Comparison of ENCODE assay signal across 1 cellular context in genomic region chr17:75130632-75131277, GRCh38.
TF ChIP-seq lines count a peak whose summit lies in the region.

No MANE protein-coding gene starts in this region.

TF ChIP-seq in K562, 482 proteins besides CTCF, POLR2A, EP300 and RAD21 (continues in another document):
- 0 out of 2 replicates have a peak, but pooled peaks have one; percentile 3 for TF ChIP-seq CAMTA2 (CRISPR knock-in tag; conservative IDR thresholded peaks at IDR 0.05)
- TF ChIP-seq SAP30 (IDR thresholded peaks at IDR 0.05; ENCODE audit: borderline replicate concordance, insufficient read depth, low read depth, low read length, poor library complexity, severe bottlenecking) = peak; percentile 40
- TF ChIP-seq BCOR (IDR thresholded peaks at IDR 0.05) = no peak
- TF ChIP-seq, protein P1, sequence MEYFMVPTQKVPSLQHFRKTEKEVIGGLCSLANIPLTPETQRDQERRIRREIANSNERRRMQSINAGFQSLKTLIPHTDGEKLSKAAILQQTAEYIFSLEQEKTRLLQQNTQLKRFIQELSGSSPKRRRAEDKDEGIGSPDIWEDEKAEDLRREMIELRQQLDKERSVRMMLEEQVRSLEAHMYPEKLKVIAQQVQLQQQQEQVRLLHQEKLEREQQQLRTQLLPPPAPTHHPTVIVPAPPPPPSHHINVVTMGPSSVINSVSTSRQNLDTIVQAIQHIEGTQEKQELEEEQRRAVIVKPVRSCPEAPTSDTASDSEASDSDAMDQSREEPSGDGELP (CRISPR knock-in tag; IDR thresholded peaks at IDR 0.05; ENCODE audit: borderline replicate concordance) = peak; percentile 18; the same call in 1 of the 2 replicates
- no peak for TF ChIP-seq ZNF124 (CRISPR knock-in tag; IDR thresholded peaks at IDR 0.05)
- TF ChIP-seq SMC3 (conservative IDR thresholded peaks at IDR 0.05; ENCODE audit: insufficient read depth, low read depth, low read length) = peak; percentile 61
- no peak for TF ChIP-seq SMARCC2 (IDR thresholded peaks at IDR 0.05; ENCODE audit: low read depth)
- 0 out of 2 replicates have a peak, but pooled peaks have one; percentile 20 for TF ChIP-seq ESRRA (IDR thresholded peaks at IDR 0.05; ENCODE audit: borderline replicate concordance, low read depth)
- TF ChIP-seq EP400 (IDR thresholded peaks at IDR 0.05) = peak; percentile 4; the same call in 1 of the 2 replicates
- TF ChIP-seq BHLHE40 (IDR thresholded peaks at IDR 0.05; ENCODE audit: low read length) = 0 out of 2 replicates have a peak, but pooled peaks have one; percentile 12
- TF ChIP-seq MNT (conservative IDR thresholded peaks at IDR 0.05) = peak in 1 of 2 experiments; percentile 67; a peak in 3 of 4 replicates
- TF ChIP-seq, protein P2, sequence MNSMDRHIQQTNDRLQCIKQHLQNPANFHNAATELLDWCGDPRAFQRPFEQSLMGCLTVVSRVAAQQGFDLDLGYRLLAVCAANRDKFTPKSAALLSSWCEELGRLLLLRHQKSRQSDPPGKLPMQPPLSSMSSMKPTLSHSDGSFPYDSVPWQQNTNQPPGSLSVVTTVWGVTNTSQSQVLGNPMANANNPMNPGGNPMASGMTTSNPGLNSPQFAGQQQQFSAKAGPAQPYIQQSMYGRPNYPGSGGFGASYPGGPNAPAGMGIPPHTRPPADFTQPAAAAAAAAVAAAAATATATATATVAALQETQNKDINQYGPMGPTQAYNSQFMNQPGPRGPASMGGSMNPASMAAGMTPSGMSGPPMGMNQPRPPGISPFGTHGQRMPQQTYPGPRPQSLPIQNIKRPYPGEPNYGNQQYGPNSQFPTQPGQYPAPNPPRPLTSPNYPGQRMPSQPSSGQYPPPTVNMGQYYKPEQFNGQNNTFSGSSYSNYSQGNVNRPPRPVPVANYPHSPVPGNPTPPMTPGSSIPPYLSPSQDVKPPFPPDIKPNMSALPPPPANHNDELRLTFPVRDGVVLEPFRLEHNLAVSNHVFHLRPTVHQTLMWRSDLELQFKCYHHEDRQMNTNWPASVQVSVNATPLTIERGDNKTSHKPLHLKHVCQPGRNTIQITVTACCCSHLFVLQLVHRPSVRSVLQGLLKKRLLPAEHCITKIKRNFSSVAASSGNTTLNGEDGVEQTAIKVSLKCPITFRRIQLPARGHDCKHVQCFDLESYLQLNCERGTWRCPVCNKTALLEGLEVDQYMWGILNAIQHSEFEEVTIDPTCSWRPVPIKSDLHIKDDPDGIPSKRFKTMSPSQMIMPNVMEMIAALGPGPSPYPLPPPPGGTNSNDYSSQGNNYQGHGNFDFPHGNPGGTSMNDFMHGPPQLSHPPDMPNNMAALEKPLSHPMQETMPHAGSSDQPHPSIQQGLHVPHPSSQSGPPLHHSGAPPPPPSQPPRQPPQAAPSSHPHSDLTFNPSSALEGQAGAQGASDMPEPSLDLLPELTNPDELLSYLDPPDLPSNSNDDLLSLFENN (IDR thresholded peaks at IDR 0.05; ENCODE audit: low read depth in 2 of 2, low read length in 2 of 2) = 0 out of 4 replicates have a peak, but pooled peaks of 1 of the 2 experiments have one; percentile 14
- TF ChIP-seq, protein P3, sequence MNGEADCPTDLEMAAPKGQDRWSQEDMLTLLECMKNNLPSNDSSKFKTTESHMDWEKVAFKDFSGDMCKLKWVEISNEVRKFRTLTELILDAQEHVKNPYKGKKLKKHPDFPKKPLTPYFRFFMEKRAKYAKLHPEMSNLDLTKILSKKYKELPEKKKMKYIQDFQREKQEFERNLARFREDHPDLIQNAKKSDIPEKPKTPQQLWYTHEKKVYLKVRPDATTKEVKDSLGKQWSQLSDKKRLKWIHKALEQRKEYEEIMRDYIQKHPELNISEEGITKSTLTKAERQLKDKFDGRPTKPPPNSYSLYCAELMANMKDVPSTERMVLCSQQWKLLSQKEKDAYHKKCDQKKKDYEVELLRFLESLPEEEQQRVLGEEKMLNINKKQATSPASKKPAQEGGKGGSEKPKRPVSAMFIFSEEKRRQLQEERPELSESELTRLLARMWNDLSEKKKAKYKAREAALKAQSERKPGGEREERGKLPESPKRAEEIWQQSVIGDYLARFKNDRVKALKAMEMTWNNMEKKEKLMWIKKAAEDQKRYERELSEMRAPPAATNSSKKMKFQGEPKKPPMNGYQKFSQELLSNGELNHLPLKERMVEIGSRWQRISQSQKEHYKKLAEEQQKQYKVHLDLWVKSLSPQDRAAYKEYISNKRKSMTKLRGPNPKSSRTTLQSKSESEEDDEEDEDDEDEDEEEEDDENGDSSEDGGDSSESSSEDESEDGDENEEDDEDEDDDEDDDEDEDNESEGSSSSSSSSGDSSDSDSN (IDR thresholded peaks at IDR 0.05; ENCODE audit: borderline replicate concordance in 1 of 2, low read depth in 2 of 2, low read length in 2 of 2) = 0 out of 4 replicates have a peak, but pooled peaks of 1 of the 2 experiments have one; percentile 48
- no peak for TF ChIP-seq PHB (CRISPR knock-in tag; IDR thresholded peaks at IDR 0.05)
- no peak for TF ChIP-seq JUN (IDR thresholded peaks at IDR 0.05; ENCODE audit: borderline replicate concordance, low read depth, low read length)
- no peak for TF ChIP-seq JUN (CRISPR knock-in tag; IDR thresholded peaks at IDR 0.05; ENCODE audit: borderline replicate concordance)
- TF ChIP-seq, protein P4, sequence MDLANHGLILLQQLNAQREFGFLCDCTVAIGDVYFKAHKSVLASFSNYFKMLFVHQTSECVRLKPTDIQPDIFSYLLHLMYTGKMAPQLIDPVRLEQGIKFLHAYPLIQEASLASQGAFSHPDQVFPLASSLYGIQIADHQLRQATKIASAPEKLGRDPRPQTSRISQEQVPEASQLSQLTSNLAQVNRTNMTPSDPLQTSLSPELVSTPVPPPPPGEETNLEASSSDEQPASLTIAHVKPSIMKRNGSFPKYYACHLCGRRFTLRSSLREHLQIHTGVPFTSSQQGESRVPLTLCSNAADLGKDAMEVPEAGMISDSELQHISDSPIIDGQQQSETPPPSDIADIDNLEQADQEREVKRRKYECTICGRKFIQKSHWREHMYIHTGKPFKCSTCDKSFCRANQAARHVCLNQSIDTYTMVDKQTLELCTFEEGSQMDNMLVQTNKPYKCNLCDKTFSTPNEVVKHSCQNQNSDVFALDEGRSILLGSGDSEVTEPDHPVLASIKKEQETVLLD (IDR thresholded peaks at IDR 0.05) = no peak
- TF ChIP-seq CBFA2T2 (conservative IDR thresholded peaks at IDR 0.05) = no peak
- no peak for TF ChIP-seq ZBTB49 (CRISPR knock-in tag; IDR thresholded peaks at IDR 0.05; ENCODE audit: borderline replicate concordance)
- no peak for TF ChIP-seq GABPA (tag; conservative IDR thresholded peaks at IDR 0.05; ENCODE audit: low read depth)
- no peak for TF ChIP-seq HES1 (IDR thresholded peaks at IDR 0.05; ENCODE audit: low read depth)
- TF ChIP-seq ZSCAN32 (CRISPR knock-in tag; IDR thresholded peaks at IDR 0.05) = no peak
- peak; percentile 9 for TF ChIP-seq CTCFL (IDR thresholded peaks at IDR 0.05; ENCODE audit: borderline replicate concordance, insufficient read depth, low read depth, low read length, poor library complexity, severe bottlenecking)
- TF ChIP-seq SRSF9 (IDR thresholded peaks at IDR 0.05; ENCODE audit: borderline replicate concordance, low read depth, low read length) = no peak
- TF ChIP-seq PHF8 (IDR thresholded peaks at IDR 0.05; ENCODE audit: borderline replicate concordance, low read length) = no peak
- TF ChIP-seq ZNF592 (IDR thresholded peaks at IDR 0.05) = peak; percentile 22; the same call in 1 of the 2 replicates
- no peak for TF ChIP-seq CBX5 (IDR thresholded peaks at IDR 0.05; ENCODE audit: borderline replicate concordance, low read depth)
- no peak for TF ChIP-seq BACH1 (tag; IDR thresholded peaks at IDR 0.05)
- TF ChIP-seq TEAD1 (CRISPR knock-in tag; IDR thresholded peaks at IDR 0.05) = peak in 1 of 2 experiments; percentile 17; a peak in 1 of 4 replicates
- TF ChIP-seq SP1 (CRISPR knock-in tag; IDR thresholded peaks at IDR 0.05) = 0 out of 2 replicates have a peak, but pooled peaks have one; percentile 19
- 0 out of 4 replicates have a peak, but pooled peaks of 1 of the 2 experiments have one; percentile 45 for TF ChIP-seq KDM4B (IDR thresholded peaks at IDR 0.05; ENCODE audit: borderline replicate concordance in 2 of 2, low read depth in 1 of 2)
- TF ChIP-seq ZNF133 (CRISPR knock-in tag; IDR thresholded peaks at IDR 0.05) = no peak
- TF ChIP-seq MAX (CRISPR knock-in tag; IDR thresholded peaks at IDR 0.05) = 0 out of 2 replicates have a peak, but pooled peaks have one; percentile 18
- TF ChIP-seq ZNF444 (CRISPR knock-in tag; IDR thresholded peaks at IDR 0.05) = no peak
- TF ChIP-seq ZNF146 (CRISPR knock-in tag; IDR thresholded peaks at IDR 0.05; ENCODE audit: unreplicated experiment) = peak; percentile 18
- 0 out of 4 replicates have a peak, but pooled peaks of 1 of the 2 experiments have one; percentile 10 for TF ChIP-seq KDM1A (IDR thresholded peaks at IDR 0.05)
- TF ChIP-seq POLR2H (tag; IDR thresholded peaks at IDR 0.05; ENCODE audit: low read depth) = no peak
- TF ChIP-seq ZNF232 (CRISPR knock-in tag; IDR thresholded peaks at IDR 0.05) = no peak
- no peak for TF ChIP-seq HMG20B (CRISPR knock-in tag; IDR thresholded peaks at IDR 0.05)
- no peak for TF ChIP-seq ZFP1 (CRISPR knock-in tag; IDR thresholded peaks at IDR 0.05)
- TF ChIP-seq NFE2L1 (tag; IDR thresholded peaks at IDR 0.05; ENCODE audit: borderline replicate concordance, low read depth) = no peak
- no peak for TF ChIP-seq TCFL5 (CRISPR knock-in tag; conservative IDR thresholded peaks at IDR 0.05)
